In genomic region chr1:151205381-151205965, GRCh38 we compare ENCODE assay signal across 3 cellular contexts. TPM values are rescaled to one million over a fixed set of nuclear protein-coding genes. Genes with fewer than 3 reads are reported as not detected.
"Had no signal": no experiment of that assay in that cellular context is flagged by ENCODE, and none has a peak within 500 bp of the region (broad histone marks: within the 10 kb centered on the region; RNA-seq: fewer than 3 reads in every experiment).

No MANE protein-coding gene starts in this region.

RNA-seq across cellular contexts. Expression of gene TMOD4, which starts 29.7 kb away (rescaled TPM):
- total RNA-seq: ascending aorta, bronchial epithelial cell had no signal
- polyA plus RNA-seq: cardiac muscle cell had no signal
